ENCODE assay signal across 22 cellular contexts in genomic region chr10:88522715-88523114, GRCh38.
"Had no signal": no experiment of that assay in that cellular context is flagged by ENCODE, and none has a peak within 500 bp of the region (broad histone marks: within the 10 kb centered on the region; RNA-seq: fewer than 3 reads in every experiment).

No MANE protein-coding gene starts in this region.

- H3K4me3 ChIP-seq: body of pancreas, colonic mucosa, hepatocyte, neural progenitor cell, prostate gland, skin epidermis, tibial artery had no signal

- ATAC-seq: activated CD8-positive, alpha-beta memory T cell treated with anti-CD3 and anti-CD28 coated beads, Interleukin-2, amount 10 ng/mL, durations not matched to agents 7 days and 5 days; body of pancreas; left colon; stimulated activated naive CD8-positive, alpha-beta T cell treated with anti-CD3 and anti-CD28 coated beads, Interleukin-15, Interleukin-2, amounts not matched to agents 100 U/mL and 50 U/mL, for 24 hours; WTC11 had no signal

- H3K27me3 Mint-ChIP-seq: activated CD4-positive, alpha-beta memory T cell treated with anti-CD3 and anti-CD28 coated beads, Interleukin-2, amount 10 ng/mL, durations not matched to agents 7 days and 5 days had no signal

- H3K4me3 Mint-ChIP-seq: activated CD4-positive, alpha-beta memory T cell treated with anti-CD3 and anti-CD28 coated beads, Interleukin-2, amount 10 ng/mL, durations not matched to agents 7 days and 5 days; activated CD8-positive, alpha-beta memory T cell treated with anti-CD3 and anti-CD28 coated beads, Interleukin-2, amount 10 ng/mL, durations not matched to agents 7 days and 5 days; activated naive CD8-positive, alpha-beta T cell treated with anti-CD3 and anti-CD28 coated beads, Interleukin-2, amount 10 ng/mL, durations not matched to agents 7 days and 5 days; naive B cell; neural progenitor cell; WTC11 had no signal

- H3K27ac Mint-ChIP-seq: activated CD4-positive, alpha-beta memory T cell treated with anti-CD3 and anti-CD28 coated beads, Interleukin-2, amount 10 ng/mL, durations not matched to agents 7 days and 5 days; activated CD8-positive, alpha-beta memory T cell treated with anti-CD3 and anti-CD28 coated beads, Interleukin-2, amount 10 ng/mL, durations not matched to agents 7 days and 5 days; activated naive CD8-positive, alpha-beta T cell treated with anti-CD3 and anti-CD28 coated beads, Interleukin-2, amount 10 ng/mL, durations not matched to agents 7 days and 5 days; naive B cell; neural progenitor cell; WTC11 had no signal

- H3K27ac ChIP-seq: body of pancreas, colonic mucosa, hepatocyte, neural progenitor cell, prostate gland, skin epidermis, tibial artery had no signal

- H3K4me1 Mint-ChIP-seq: activated naive CD8-positive, alpha-beta T cell treated with anti-CD3 and anti-CD28 coated beads, Interleukin-2, amount 10 ng/mL, durations not matched to agents 7 days and 5 days; naive B cell had no signal

- H3K27me3 ChIP-seq: body of pancreas, colonic mucosa, hepatocyte, neural progenitor cell, tibial artery had no signal

- H3K36me3 Mint-ChIP-seq: activated CD8-positive, alpha-beta memory T cell treated with anti-CD3 and anti-CD28 coated beads, Interleukin-2, amount 10 ng/mL, durations not matched to agents 7 days and 5 days; naive B cell; neural progenitor cell; WTC11 had no signal

- H3K4me1 ChIP-seq: colonic mucosa, neural progenitor cell, prostate gland had no signal

- H3K9me3 ChIP-seq: body of pancreas, colonic mucosa, prostate gland, tibial artery had no signal

- H3K36me3 ChIP-seq: colonic mucosa, neural progenitor cell, prostate gland, tibial artery had no signal

- DNase-seq: activated CD4-positive, alpha-beta memory T cell treated with anti-CD3 and anti-CD28 coated beads, Interleukin-2, amount 10 ng/mL, durations not matched to agents 7 days and 5 days; activated CD4-positive, alpha-beta T cell treated with anti-CD3 and anti-CD28 coated beads for 48 hours; activated CD8-positive, alpha-beta memory T cell treated with anti-CD3 and anti-CD28 coated beads, Interleukin-2, amount 10 ng/mL, durations not matched to agents 7 days and 5 days; activated naive CD4-positive, alpha-beta T cell; activated naive CD8-positive, alpha-beta T cell treated with anti-CD3 and anti-CD28 coated beads, Interleukin-2, amount 10 ng/mL, durations not matched to agents 7 days and 5 days; body of pancreas; central memory CD4-positive, alpha-beta T cell; colonic mucosa; left colon; midbrain; naive B cell; right cardiac atrium; stimulated activated naive CD8-positive, alpha-beta T cell treated with anti-CD3 and anti-CD28 coated beads, Interleukin-15, Interleukin-2, amounts not matched to agents 100 U/mL and 50 U/mL, for 24 hours; substantia nigra; SW 1271; T-helper 2 cell; tibial artery had no signal

- H3K9me3 Mint-ChIP-seq: activated CD4-positive, alpha-beta memory T cell treated with anti-CD3 and anti-CD28 coated beads, Interleukin-2, amount 10 ng/mL, durations not matched to agents 7 days and 5 days; activated naive CD8-positive, alpha-beta T cell treated with anti-CD3 and anti-CD28 coated beads, Interleukin-2, amount 10 ng/mL, durations not matched to agents 7 days and 5 days; naive B cell; neural progenitor cell; WTC11 had no signal
